In genomic region chr20:53962388-53962787, GRCh38 we compare ENCODE assay signal across 27 cellular contexts.
"Had no signal": no experiment of that assay in that cellular context is flagged by ENCODE, and none has a peak within 500 bp of the region (broad histone marks: within the 10 kb centered on the region; RNA-seq: fewer than 3 reads in every experiment).

No MANE protein-coding gene starts in this region.

- H3K4me1 ChIP-seq: ascending aorta had no signal

- H3K36me3 ChIP-seq: ascending aorta, cardiac muscle cell had no signal

- H3K4me3 ChIP-seq: ascending aorta, cardiac muscle cell had no signal

- H3K9me3 ChIP-seq: ascending aorta had no signal

- ATAC-seq: activated CD8-positive, alpha-beta memory T cell treated with anti-CD3 and anti-CD28 coated beads, Interleukin-2, amount 10 ng/mL, durations not matched to agents 7 days and 5 days; activated CD8-positive, alpha-beta T cell treated with anti-CD3 and anti-CD28 coated beads, Interleukin-2, amount 10 ng/mL, durations not matched to agents 7 days and 5 days; activated naive CD8-positive, alpha-beta T cell treated with anti-CD3 and anti-CD28 coated beads, Interleukin-2, amount 50 U/mL, for 24 hours had no signal

- H3K27ac ChIP-seq: ascending aorta, cardiac muscle cell, VCaP had no signal

- H3K27me3 ChIP-seq: ascending aorta, cardiac muscle cell had no signal

- DNase-seq: activated B cell treated with CpG ODN at 0.5 μM for 24 hours; activated CD4-positive, alpha-beta memory T cell treated with anti-CD3 and anti-CD28 coated beads, Interleukin-2, amount 10 ng/mL, durations not matched to agents 7 days and 5 days; activated CD4-positive, alpha-beta T cell treated with anti-CD3 and anti-CD28 coated beads for 48 hours; activated CD4-positive, alpha-beta T cell treated with anti-CD3 and anti-CD28 coated beads, Interleukin-2, amount 10 ng/mL, durations not matched to agents 7 days and 5 days; activated CD4-positive, alpha-beta T cell treated with anti-CD3 and anti-CD28 coated beads, Interleukin-2, amount 50 U/mL, for 48 hours; activated CD4-positive, CD25-positive, alpha-beta regulatory T cell treated with anti-CD3 and anti-CD28 coated beads, Interleukin-2, amount 50 U/mL, for 72 hours; activated CD8-positive, alpha-beta memory T cell treated with anti-CD3 and anti-CD28 coated beads for 24 hours; activated CD8-positive, alpha-beta memory T cell treated with anti-CD3 and anti-CD28 coated beads, Interleukin-2, amount 10 ng/mL, durations not matched to agents 7 days and 5 days; activated CD8-positive, alpha-beta memory T cell treated with anti-CD3 and anti-CD28 coated beads, Interleukin-2, amount 50 U/mL, for 48 hours; activated CD8-positive, alpha-beta T cell treated with anti-CD3 and anti-CD28 coated beads, Interleukin-2, amount 10 ng/mL, durations not matched to agents 7 days and 5 days; activated effector memory CD4-positive, alpha-beta T cell treated with Interleukin-2 at 50 U/mL for 16 hours; activated gamma-delta T cell; activated naive CD4-positive, alpha-beta T cell treated with anti-CD3 and anti-CD28 coated beads, Interleukin-2, amount 10 ng/mL, durations not matched to agents 7 days and 5 days; activated naive CD4-positive, alpha-beta T cell treated with Interleukin-2 at 50 U/mL for 16 hours; activated naive CD8-positive, alpha-beta T cell treated with anti-CD3 and anti-CD28 coated beads, Interleukin-2, amount 10 ng/mL, durations not matched to agents 7 days and 5 days; activated naive CD8-positive, alpha-beta T cell treated with anti-CD3 and anti-CD28 coated beads, Interleukin-2, amount 50 U/mL, for 24 hours; activated T-cell treated with anti-CD3 and anti-CD28 coated beads, Interleukin-2, amount 50 U/mL, for 24 hours; activated T-cell treated with anti-CD3 and anti-CD28 coated beads, Interleukin-2, amount 50 U/mL, for 48 hours; amygdala; anterior cingulate cortex; cerebellar nuclear complex; T-helper 1 cell; T-helper 2 cell; T-helper 9 cell had no signal
